8 cellular contexts compared by ENCODE assay signal in the genomic region with DNA sequence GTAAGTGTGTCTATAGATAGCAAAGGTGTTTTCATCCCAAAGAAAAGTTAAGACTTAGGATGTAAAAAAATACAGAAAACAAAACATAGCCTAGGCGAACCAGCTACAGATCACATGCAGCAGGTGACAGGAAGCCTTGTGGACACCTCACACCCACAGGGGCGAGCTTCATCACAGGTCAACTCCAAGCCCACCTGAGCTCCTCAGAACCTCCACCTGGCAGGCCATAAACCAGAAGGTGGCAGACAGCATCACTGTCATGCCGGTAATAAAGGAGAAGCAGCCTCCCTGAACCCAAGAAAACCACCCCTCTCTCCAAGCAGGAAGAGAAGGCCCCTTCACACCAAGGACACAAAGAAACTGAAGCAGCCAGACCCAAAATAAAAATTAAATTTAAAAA. TPM values are rescaled to one million over a fixed set of nuclear protein-coding genes. Genes with fewer than 3 reads are reported as not detected.
DNase-seq lines count a peak whose midpoint lies in the region; ATAC-seq, FAIRE-seq and TF ChIP-seq lines count a peak whose summit lies in the region.

No MANE protein-coding gene starts in this region.

- peak overlapping the region; percentile 96 for H3K27ac Mint-ChIP-seq in T-helper 1 cell treated with Interleukin-12 subunit alpha and Interleukin-12 subunit beta and Interleukin-4 antibody, amounts not matched to agents 30 μg/mL and 1 μg/mL, for 36 hours

- ATAC-seq in heart right ventricle = no peak
- ATAC-seq in Right ventricle myocardium inferior = no peak
- ATAC-seq in pancreas = peak in 2 of 4 donors; percentile 16 to 17
- no peak for ATAC-seq in HG03159 (IDR thresholded peaks at IDR 0.05; ENCODE audit: unreplicated experiment)
- no peak for ATAC-seq in omental fat pad (ENCODE audit: low FRiP score)

- peak overlapping the region; percentile 79 for H3K9ac ChIP-seq in endothelial cell of umbilical vein (replicated peaks; ENCODE audit: extremely low read depth, insufficient read depth, low read length)

- no peaks in the 10 kb centered on the region for H3K9me3 ChIP-seq in heart right ventricle
- H3K9me3 ChIP-seq in endothelial cell of umbilical vein (replicated peaks; ENCODE audit: control insufficient read depth, insufficient read depth, low read length) = no peaks in the 10 kb centered on the region
- H3K9me3 ChIP-seq in pancreas = no peaks in the 10 kb centered on the region

- no peaks in the 10 kb centered on the region for H3K27me3 ChIP-seq in heart right ventricle
- no peaks in the 10 kb centered on the region for H3K27me3 ChIP-seq in endothelial cell of umbilical vein (ENCODE audit: control insufficient read depth in 2 of 2, insufficient read depth in 2 of 2, low read length in 2 of 2)
- H3K27me3 ChIP-seq in pancreas = no peaks in the 10 kb centered on the region

- 38 to 57% methylated on average over 3 of the region's 3 CpGs for WGBS in heart right ventricle, 2 donors
- WGBS in pancreas, 2 donors = 10 to 11% methylated on average over 3 of the region's 3 CpGs

- DNase-seq in heart right ventricle (no peak), Right ventricle myocardium inferior (ENCODE audit: missing footprints) (no peak), endothelial cell of umbilical vein (ENCODE audit: low read depth, low spot score) (peak; percentile 21), pancreas (peak in 3 of 6 donors; percentile 19 to 41 (median 27)), omental fat pad (ENCODE audit: low spot score) (no peak), dedifferentiated amniotic fluid mesenchymal stem cell (ENCODE audit: extremely low spot score) (no peak)

- dilution Hi-C loops in endothelial cell of umbilical vein (cut with MboI; ENCODE audit: extremely low pct_ligation_motif_present, low sequenced_read_pairs) = no loop called here

- no peaks in the 10 kb centered on the region for H4K20me1 ChIP-seq in endothelial cell of umbilical vein (replicated peaks; ENCODE audit: control insufficient read depth, extremely low read depth, insufficient read depth, low read length)

- no peak for TF ChIP-seq POLR2A in endothelial cell of umbilical vein (IDR thresholded peaks at IDR 0.05; ENCODE audit: low read depth, low read length)

- peaks cover 25% of the 10 kb centered on the region for H3K4me1 Mint-ChIP-seq in T-helper 1 cell treated with Interleukin-12 subunit alpha and Interleukin-12 subunit beta and Interleukin-4 antibody, amounts not matched to agents 30 μg/mL and 1 μg/mL, for 36 hours (ENCODE audit: low read depth)

- H3K36me3 ChIP-seq in heart right ventricle (no peaks in the 10 kb centered on the region), endothelial cell of umbilical vein (ENCODE audit: control insufficient read depth in 2 of 2, extremely low read depth in 1 of 2, insufficient read depth in 2 of 2, low read length in 2 of 2) (no peaks in the 10 kb centered on the region), pancreas (no peaks in the 10 kb centered on the region)

- H3K4me2 ChIP-seq in endothelial cell of umbilical vein (ENCODE audit: insufficient read depth, low read length) = peak overlapping the region; percentile 94

- H3K4me3 ChIP-seq in heart right ventricle (peak overlapping the region; percentile 62 to 97 (median 88)), endothelial cell of umbilical vein (replicated peaks in 1 of 3; ENCODE audit: insufficient read depth in 1 of 3, low read depth in 1 of 3, low read length in 3 of 3) (peak overlapping the region; percentile 72 to 99 (median 77)), pancreas (peak overlapping the region; percentile 68 to 89 (median 80))

- H3K27ac ChIP-seq in heart right ventricle (peak overlapping the region in 9 of 10 donors; percentile 89 to 97 (median 93)), endothelial cell of umbilical vein (ENCODE audit: insufficient read depth, low read depth, low read length) (peak overlapping the region; percentile 77), pancreas (peak overlapping the region; percentile 72 to 91 (median 86))

- intact Hi-C loops in heart right ventricle (cut with DNase I) (loop anchor here in 2 of 10 donors (5.0 to 10.0 kb wide), 3 partner anchors 44 to 113 kb away; no protein-coding TSS in a partner anchor), Right ventricle myocardium inferior (cut with DNase I) (loop anchor here (5.0 kb wide), 1 partner anchor 46 kb away; no protein-coding TSS in a partner anchor), endothelial cell of umbilical vein (cut with micrococcal nuclease) (loop anchor here (2.0 to 5.0 kb wide), 3 partner anchors 15 to 91 kb away; no protein-coding TSS in a partner anchor), pancreas (cut with DNase I) (no loop called here)

- POLR2A ChIA-PET in endothelial cell of umbilical vein (lab: Charles Lee) = no interaction called here

- H2AFZ ChIP-seq in endothelial cell of umbilical vein (ENCODE audit: low read depth, low read length) = no peak overlapping the region

- no peaks in the 10 kb centered on the region for H3K27me3 Mint-ChIP-seq in T-helper 1 cell treated with Interleukin-12 subunit alpha and Interleukin-12 subunit beta and Interleukin-4 antibody, amounts not matched to agents 30 μg/mL and 1 μg/mL, for 36 hours (ENCODE audit: low read depth)

- H3K9me3 Mint-ChIP-seq in T-helper 1 cell treated with Interleukin-12 subunit alpha and Interleukin-12 subunit beta and Interleukin-4 antibody, amounts not matched to agents 30 μg/mL and 1 μg/mL, for 36 hours = no peaks in the 10 kb centered on the region

- peaks cover 15% of the 10 kb centered on the region for H3K79me2 ChIP-seq in endothelial cell of umbilical vein (ENCODE audit: control insufficient read depth, insufficient read depth, low read length)

- no peak for FAIRE-seq in endothelial cell of umbilical vein (lab: Jason Lieb, UNC)
- no peak for FAIRE-seq in pancreas (lab: Jason Lieb, UNC)

- TF ChIP-seq CTCF in heart right ventricle (IDR thresholded peaks at IDR 0.05) = no peak
- no peak for TF ChIP-seq CTCF in endothelial cell of umbilical vein (IDR thresholded peaks at IDR 0.05; ENCODE audit: extremely low read depth in 1 of 2, insufficient read depth in 1 of 2, low read depth in 1 of 2, low read length in 2 of 2)
- no peak for TF ChIP-seq CTCF in pancreas (IDR thresholded peaks at IDR 0.05)
- TF ChIP-seq CTCF in omental fat pad (IDR thresholded peaks at IDR 0.05) = no peak

- BruUV-seq in endothelial cell of umbilical vein (replicated peaks; lab: Mats Ljungman, UMichigan) = no TSS peak

- peaks cover 4% of the 10 kb centered on the region for H3K36me3 Mint-ChIP-seq in T-helper 1 cell treated with Interleukin-12 subunit alpha and Interleukin-12 subunit beta and Interleukin-4 antibody, amounts not matched to agents 30 μg/mL and 1 μg/mL, for 36 hours (ENCODE audit: low read depth)

- H3K9me1 ChIP-seq in endothelial cell of umbilical vein (replicated peaks; ENCODE audit: control insufficient read depth, extremely low read depth, insufficient read depth, low read length) = no peaks in the 10 kb centered on the region

- CTCF ChIA-PET in endothelial cell of umbilical vein (lab: Charles Lee) = interaction anchor here (1.6 kb wide), 1 partner anchor 114 kb away, joined by 7 read pairs; no protein-coding TSS in a partner anchor

- H3K4me1 ChIP-seq in heart right ventricle = peaks cover 0 to 51% (median 26%) of the 10 kb centered on the region in 9 donors
- peaks cover 21% of the 10 kb centered on the region for H3K4me1 ChIP-seq in endothelial cell of umbilical vein (ENCODE audit: control insufficient read depth, extremely low read depth, insufficient read depth, low read length)
- peaks cover 12 to 34% (median 29%) of the 10 kb centered on the region in 3 donors for H3K4me1 ChIP-seq in pancreas

- H3K4me3 Mint-ChIP-seq in T-helper 1 cell treated with Interleukin-12 subunit alpha and Interleukin-12 subunit beta and Interleukin-4 antibody, amounts not matched to agents 30 μg/mL and 1 μg/mL, for 36 hours = peak overlapping the region; percentile 95

TF ChIP-seq in endothelial cell of umbilical vein, 7 proteins besides CTCF, POLR2A, EP300 and RAD21:
- TF ChIP-seq FOS (IDR thresholded peaks at IDR 0.05; ENCODE audit: borderline replicate concordance, insufficient read depth, low read length) = no peak
TF ChIP-seq in endothelial cell of umbilical vein: peak in this region for 0.

RNA-seq across cellular contexts. Expression of a gene that starts 1.0 kb away (rescaled TPM):
- total RNA-seq in heart right ventricle = 10 to 100 TPM; 14.4 to 26.8 (median 19.5) TPM
- polyA plus RNA-seq in heart right ventricle = 1 to 10 TPM; 4.1 to 9.0 TPM
- 16.5 TPM for total RNA-seq in Right ventricle myocardium inferior
- 39.7 and 46.8 TPM in 2 replicates for total RNA-seq in endothelial cell of umbilical vein
- 8.1 and 10.0 TPM in 2 replicates for polyA plus RNA-seq in endothelial cell of umbilical vein
- polyA plus RNA-seq in endothelial cell of umbilical vein (2011; cell fraction: cytosol; rRNA removed) = 9.7 and 9.9 TPM in 2 replicates
- 34.7 and 38.6 TPM in 2 replicates for polyA plus RNA-seq in endothelial cell of umbilical vein (2011; cell fraction: nucleus; rRNA removed)
- 14.3 and 14.9 TPM in 2 replicates for polyA plus RNA-seq in endothelial cell of umbilical vein (2012)
- 45.8 and 48.3 TPM in 2 replicates for polyA minus RNA-seq in endothelial cell of umbilical vein
- 3.3 TPM for polyA minus RNA-seq in endothelial cell of umbilical vein (2011; cell fraction: cytosol; rRNA and poly(A)+ RNA removed)
- polyA minus RNA-seq in endothelial cell of umbilical vein (2011; cell fraction: nucleus; rRNA and poly(A)+ RNA removed) = 92.9 and 113 TPM in 2 replicates
- 10 to 100 TPM; 21.3 to 41.7 (median 26.3) TPM for total RNA-seq in pancreas
- polyA plus RNA-seq in pancreas = 10 to 100 TPM in 1 of 2 donors, 1 to 10 TPM in 1; 9.6 to 10.2 TPM
- total RNA-seq in omental fat pad = 100 to 1,000 TPM in 1 of 4 donors, 10 to 100 TPM in 3; 35.1 to 109 (median 59.6) TPM

Comparison
In these comparisons a context has a peak if more than half of its experiments do, and no peak if none do; other contexts are left out.
1. intact Hi-C loops: an anchor here in Right ventricle myocardium inferior (5.0 kb wide) and endothelial cell of umbilical vein (2.0 to 5.0 kb wide); none called in pancreas.